8 cellular contexts compared by ENCODE assay signal in the genomic region with DNA sequence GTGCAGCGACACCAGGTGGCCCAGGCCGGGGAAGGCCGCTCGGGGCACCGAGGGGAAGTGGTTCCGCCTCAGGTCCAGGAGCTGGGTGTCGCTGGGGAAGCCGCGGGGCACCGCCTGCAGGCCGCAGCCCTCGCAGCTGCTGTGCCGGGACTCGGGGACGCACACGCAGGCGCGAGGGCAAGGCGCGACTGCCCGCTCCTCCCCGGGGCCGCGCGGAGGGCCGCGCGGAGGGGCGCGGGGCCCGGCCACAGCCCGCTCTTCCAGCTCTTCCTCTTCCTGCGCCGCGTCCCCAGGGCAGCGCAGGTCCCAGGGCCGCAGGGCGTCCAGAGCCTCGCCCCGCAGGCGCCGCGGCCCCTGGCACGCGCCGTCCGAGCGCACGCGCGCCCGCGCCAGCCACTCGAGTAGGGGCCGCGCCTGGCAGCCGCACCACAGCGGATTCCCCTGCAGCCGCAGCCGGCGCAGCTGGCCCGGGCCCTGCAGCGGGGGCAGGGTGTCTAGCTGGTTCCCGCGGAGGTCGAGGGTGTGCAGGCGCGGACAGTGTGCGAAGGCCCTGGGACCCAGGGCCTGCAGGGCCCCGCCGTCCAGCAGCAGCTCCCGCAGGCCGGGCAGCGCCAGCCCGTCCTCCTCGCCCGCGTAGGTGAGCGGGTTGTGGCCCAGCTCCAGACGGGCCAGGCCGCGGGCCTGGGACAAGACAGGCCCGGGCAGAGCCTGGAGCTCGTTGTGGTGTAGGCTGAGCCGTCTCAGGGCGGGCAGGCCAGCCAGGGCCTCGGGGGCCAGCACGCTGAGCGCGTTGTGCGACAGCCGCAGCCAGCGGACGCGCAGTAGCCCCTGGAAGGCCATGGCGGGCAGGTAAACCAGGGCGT. TPM values are rescaled to one million over a fixed set of nuclear protein-coding genes. Genes with fewer than 3 reads are reported as not detected.
DNase-seq lines count a peak whose midpoint lies in the region; ATAC-seq lines count a peak whose summit lies in the region.

No MANE protein-coding gene starts in this region.

- H3K9ac ChIP-seq in mesenchymal stem cell (ENCODE audit: low read length), result peak overlapping the region; percentile 57

- peak overlapping the region; percentile 89 for H4K8ac ChIP-seq in mesenchymal stem cell (ENCODE audit: low read length)

- H2AK5ac ChIP-seq in mesenchymal stem cell (ENCODE audit: low read length, severe bottlenecking), result peak overlapping the region; percentile 61

- peak overlapping the region; percentile 67 for H2BK15ac ChIP-seq in mesenchymal stem cell (ENCODE audit: low read depth, poor library complexity, severe bottlenecking)

- H3K36me3 ChIP-seq in effector memory CD4-positive, alpha-beta T cell (ENCODE audit: control insufficient read depth, insufficient read depth, low read length), result no peaks in the 10 kb centered on the region
- peaks cover 0 to 3% of the 10 kb centered on the region in 2 experiments for H3K36me3 ChIP-seq in mesenchymal stem cell (ENCODE audit: control insufficient read depth in 1 of 2, insufficient read depth in 2 of 2, low read depth in 1 of 2, low read length in 2 of 2)

- H3K4me1 Mint-ChIP-seq in activated CD4-positive, alpha-beta memory T cell treated with anti-CD3 and anti-CD28 coated beads, Interleukin-2, amount 10 ng/mL, durations not matched to agents 7 days and 5 days, result peaks cover 7% of the 10 kb centered on the region

- peak overlapping the region; percentile 92 for H3K4me2 ChIP-seq in mesenchymal stem cell (ENCODE audit: low read length, poor library complexity, severe bottlenecking)

- H3K79me1 ChIP-seq in mesenchymal stem cell (replicated peaks; ENCODE audit: low read length, poor library complexity, severe bottlenecking), result peaks cover 1% of the 10 kb centered on the region

- peak overlapping the region in 1 of 2 experiments; percentile 75 for H3K14ac ChIP-seq in mesenchymal stem cell (ENCODE audit: low read length in 2 of 2)

- H3K23ac ChIP-seq in mesenchymal stem cell (ENCODE audit: low read length in 2 of 2), result no peak overlapping the region

- H4K91ac ChIP-seq in mesenchymal stem cell (ENCODE audit: low read length), result peak overlapping the region; percentile 88

- CTCF ChIA-PET in activated CD4-positive, alpha-beta memory T cell treated with anti-CD3 and anti-CD28 coated beads, Interleukin-2, amount 10 ng/mL, durations not matched to agents 7 days and 5 days (lab: Charles Lee), result interaction anchor here (0.6 to 4.6 kb wide), 61 partner anchors 9 to 555 kb away, joined by 3 to 142 read pairs (median 4); a partner anchor contains a TSS

- peak; percentile 69 for ATAC-seq in GM21717 (IDR thresholded peaks at IDR 0.05; ENCODE audit: unreplicated experiment)

- peaks cover 4% of the 10 kb centered on the region for H3K27me3 Mint-ChIP-seq in activated CD4-positive, alpha-beta memory T cell treated with anti-CD3 and anti-CD28 coated beads, Interleukin-2, amount 10 ng/mL, durations not matched to agents 7 days and 5 days

- H3K27ac ChIP-seq in effector memory CD4-positive, alpha-beta T cell (ENCODE audit: insufficient read depth, low read length, poor library complexity, severe bottlenecking), result no peak overlapping the region
- no peak overlapping the region for H3K27ac ChIP-seq in mesenchymal stem cell (ENCODE audit: low read length, poor library complexity, severe bottlenecking)

- peak; percentile 88 for DNase-seq in DMS53 (lab: John Stamatoyannopoulos, UW)
- peak; percentile 67 for DNase-seq in NCI-H146 (lab: John Stamatoyannopoulos, UW)
- DNase-seq in activated CD4-positive, alpha-beta memory T cell treated with anti-CD3 and anti-CD28 coated beads, Interleukin-2, amount 10 ng/mL, durations not matched to agents 7 days and 5 days, result peak; percentile 89
- peak; percentile 64 to 70 (median 66) for DNase-seq in effector memory CD4-positive, alpha-beta T cell
- peak; percentile 24 for DNase-seq in mesenchymal stem cell
- DNase-seq in stimulated activated CD8-positive, alpha-beta memory T cell treated with anti-CD3 and anti-CD28 coated beads, Interleukin-15, amount 100 ng/mL, for 24 hours (ENCODE audit: low read depth), result peak; percentile 44
- no peak for DNase-seq in A172 (ENCODE audit: low spot score)

- peak overlapping the region; percentile 64 to 68 for H3K18ac ChIP-seq in mesenchymal stem cell (ENCODE audit: low read depth in 1 of 2, low read length in 2 of 2)

- peaks cover 7% of the 10 kb centered on the region for H3K4me1 ChIP-seq in effector memory CD4-positive, alpha-beta T cell (ENCODE audit: control insufficient read depth, insufficient read depth, low read length, poor library complexity, severe bottlenecking)
- H3K4me1 ChIP-seq in mesenchymal stem cell (ENCODE audit: control insufficient read depth, insufficient read depth, low read depth, low read length), result peaks cover 35% of the 10 kb centered on the region

- H3K4me3 ChIP-seq in effector memory CD4-positive, alpha-beta T cell (ENCODE audit: insufficient read depth, low read depth, low read length, poor library complexity, severe bottlenecking), result peak overlapping the region; percentile 44
- H3K4me3 ChIP-seq in mesenchymal stem cell (ENCODE audit: insufficient read depth in 1 of 2, low read depth in 1 of 2, low read length in 2 of 2), result peak overlapping the region; percentile 53

- no peak overlapping the region for H2BK5ac ChIP-seq in mesenchymal stem cell (ENCODE audit: low read depth, low read length, poor library complexity, severe bottlenecking)

- peak overlapping the region in 1 of 2 experiments; percentile 60 for H2BK12ac ChIP-seq in mesenchymal stem cell (ENCODE audit: low read length in 2 of 2)

- peak overlapping the region; percentile 61 for H3K4me3 Mint-ChIP-seq in activated CD4-positive, alpha-beta memory T cell treated with anti-CD3 and anti-CD28 coated beads, Interleukin-2, amount 10 ng/mL, durations not matched to agents 7 days and 5 days

- no peaks in the 10 kb centered on the region for H3K36me3 Mint-ChIP-seq in activated CD4-positive, alpha-beta memory T cell treated with anti-CD3 and anti-CD28 coated beads, Interleukin-2, amount 10 ng/mL, durations not matched to agents 7 days and 5 days (ENCODE audit: low read depth)

- no peak overlapping the region for H2BK120ac ChIP-seq in mesenchymal stem cell (ENCODE audit: low read depth, low read length)

- H3K9me3 Mint-ChIP-seq in activated CD4-positive, alpha-beta memory T cell treated with anti-CD3 and anti-CD28 coated beads, Interleukin-2, amount 10 ng/mL, durations not matched to agents 7 days and 5 days, result no peaks in the 10 kb centered on the region

- no peak overlapping the region for H3K27ac Mint-ChIP-seq in activated CD4-positive, alpha-beta memory T cell treated with anti-CD3 and anti-CD28 coated beads, Interleukin-2, amount 10 ng/mL, durations not matched to agents 7 days and 5 days

- 25% methylated on average over 81 of the region's 97 CpGs for WGBS in mesenchymal stem cell

- no peaks in the 10 kb centered on the region for H3K27me3 ChIP-seq in effector memory CD4-positive, alpha-beta T cell (replicated peaks; ENCODE audit: control insufficient read depth, insufficient read depth, low read length, poor library complexity, severe bottlenecking)
- peaks cover 0 to 9% of the 10 kb centered on the region in 2 experiments for H3K27me3 ChIP-seq in mesenchymal stem cell (ENCODE audit: control insufficient read depth in 1 of 2, insufficient read depth in 1 of 2, low read length in 2 of 2)

- H3K4ac ChIP-seq in mesenchymal stem cell (ENCODE audit: low read depth in 1 of 2, low read length in 2 of 2), result peak overlapping the region; percentile 40 to 95

- H2AFZ ChIP-seq in mesenchymal stem cell (ENCODE audit: low read depth, low read length), result peak overlapping the region; percentile 65

- POLR2A ChIA-PET in activated CD4-positive, alpha-beta memory T cell treated with anti-CD3 and anti-CD28 coated beads, Interleukin-2, amount 10 ng/mL, durations not matched to agents 7 days and 5 days (lab: Charles Lee), result interaction anchor here (0.8 to 3.2 kb wide), 18 partner anchors 8 to 315 kb away, joined by 3 to 22 read pairs (median 4); a partner anchor contains a TSS

- no peaks in the 10 kb centered on the region for H3K9me3 ChIP-seq in effector memory CD4-positive, alpha-beta T cell (ENCODE audit: control insufficient read depth, low read length)
- no peaks in the 10 kb centered on the region for H3K9me3 ChIP-seq in mesenchymal stem cell (ENCODE audit: control insufficient read depth, low read length)

RNA-seq across cellular contexts. Expression of a gene that starts 2.8 kb away (rescaled TPM):
- under 1 TPM; 0.18 TPM for total RNA-seq in activated CD4-positive, alpha-beta memory T cell treated with anti-CD3 and anti-CD28 coated beads, Interleukin-2, amount 10 ng/mL, durations not matched to agents 7 days and 5 days
- polyA plus RNA-seq in mesenchymal stem cell (2013, experiment 1 of 2), result 0.22 TPM
- polyA plus RNA-seq in mesenchymal stem cell (2013, experiment 2 of 2), result 0.22 TPM
- total RNA-seq in A172 (2014; rRNA removed; shearing (Covaris generic)), result 0.53 TPM in 1 of 2 replicates, not detected in the other

RNA-seq across cellular contexts. Expression of a gene that starts 32.8 kb away (rescaled TPM):
- 10 to 100 TPM; 25.9 to 30.7 TPM for total RNA-seq in activated CD4-positive, alpha-beta memory T cell treated with anti-CD3 and anti-CD28 coated beads, Interleukin-2, amount 10 ng/mL, durations not matched to agents 7 days and 5 days
- 9.9 TPM for polyA plus RNA-seq in mesenchymal stem cell (2013, experiment 1 of 2)
- 9.7 TPM for polyA plus RNA-seq in mesenchymal stem cell (2013, experiment 2 of 2)
- total RNA-seq in A172 (2014; rRNA removed; shearing (Covaris generic)), result 23.9 and 26.4 TPM in 2 replicates

RNA-seq across cellular contexts. Expression of a gene that starts 48.0 kb away (rescaled TPM):
- total RNA-seq in activated CD4-positive, alpha-beta memory T cell treated with anti-CD3 and anti-CD28 coated beads, Interleukin-2, amount 10 ng/mL, durations not matched to agents 7 days and 5 days, result 10 to 100 TPM; 98.7 to 99.7 TPM
- 28.1 TPM for polyA plus RNA-seq in mesenchymal stem cell (2013, experiment 1 of 2)
- polyA plus RNA-seq in mesenchymal stem cell (2013, experiment 2 of 2), result 27.9 TPM
- 95.7 and 100 TPM in 2 replicates for total RNA-seq in A172 (2014; rRNA removed; shearing (Covaris generic))
